In genomic region chr2:111116016-111116746, GRCh38 we compare ENCODE assay signal across 12 cellular contexts. TPM values are rescaled to one million over a fixed set of nuclear protein-coding genes. Genes with fewer than 3 reads are reported as not detected.
DNase-seq lines count a peak whose midpoint lies in the region; ATAC-seq, FAIRE-seq and TF ChIP-seq lines count a peak whose summit lies in the region.
"Had no signal": no experiment of that assay in that cellular context is flagged by ENCODE, and none has a peak within 500 bp of the region (broad histone marks: within the 10 kb centered on the region; RNA-seq: fewer than 3 reads in every experiment).

No MANE protein-coding gene starts in this region.

- no peaks in the 10 kb centered on the region for H3K36me3 ChIP-seq in CD4-positive, CD25-positive, alpha-beta regulatory T cell (ENCODE audit: control insufficient read depth, insufficient read depth, low read length)
- no peaks in the 10 kb centered on the region for H3K36me3 ChIP-seq in Peyer's patch
- H3K36me3 ChIP-seq: neutrophil, stomach had no signal

- H3K27ac Mint-ChIP-seq in CD4-positive, CD25-positive, alpha-beta regulatory T cell, result peak overlapping the region in 1 of 3 donors; percentile 61
- peak overlapping the region; percentile 1 to 81 for H3K27ac Mint-ChIP-seq in activated naive CD4-positive, alpha-beta T cell treated with anti-CD3 and anti-CD28 coated beads, Interleukin-2, amount 50 U/mL, for 72 hours

- no peaks in the 10 kb centered on the region for H3K9me3 ChIP-seq in CD4-positive, CD25-positive, alpha-beta regulatory T cell (ENCODE audit: control insufficient read depth in 2 of 2, low read length in 2 of 2)
- no peaks in the 10 kb centered on the region for H3K9me3 ChIP-seq in Peyer's patch
- H3K9me3 ChIP-seq: neutrophil, stomach had no signal

- no peak for TF ChIP-seq CTCF in Peyer's patch (IDR thresholded peaks at IDR 0.05)

- peaks cover 8 to 37% (median 19%) of the 10 kb centered on the region in 4 donors for H3K4me1 Mint-ChIP-seq in CD4-positive, CD25-positive, alpha-beta regulatory T cell

- peak; percentile 88 for FAIRE-seq in GM12892 (lab: Jason Lieb, UNC)
- FAIRE-seq: endometrium had no signal

- ATAC-seq in CD4-positive, CD25-positive, alpha-beta regulatory T cell (ENCODE audit: low read depth in 2 of 2), result no peak
- ATAC-seq in HG02884 (IDR thresholded peaks at IDR 0.05; ENCODE audit: unreplicated experiment) (peak; percentile 40), left lobe of liver (no peak)
- ATAC-seq in activated naive CD4-positive, alpha-beta T cell treated with anti-CD3 and anti-CD28 coated beads, Interleukin-2, amount 50 U/mL, for 72 hours, result peak; percentile 36 to 50

- peaks cover 49% of the 10 kb centered on the region for H3K27me3 ChIP-seq in CD4-positive, CD25-positive, alpha-beta regulatory T cell (ENCODE audit: control insufficient read depth, insufficient read depth, low read length)
- H3K27me3 ChIP-seq in Peyer's patch, result peaks cover 0 to 4% of the 10 kb centered on the region in 2 donors

- no peak overlapping the region for H3K4me3 ChIP-seq in CD4-positive, CD25-positive, alpha-beta regulatory T cell (ENCODE audit: low read depth, low read length)
- no peak overlapping the region for H3K4me3 ChIP-seq in Peyer's patch

- H3K4me1 ChIP-seq in CD4-positive, CD25-positive, alpha-beta regulatory T cell (ENCODE audit: control insufficient read depth, insufficient read depth, low read length, poor library complexity, severe bottlenecking), result peaks cover 41% of the 10 kb centered on the region
- peaks cover 10 to 37% (median 29%) of the 10 kb centered on the region in 4 donors for H3K4me1 ChIP-seq in Peyer's patch

- H3K27ac ChIP-seq in CD4-positive, CD25-positive, alpha-beta regulatory T cell (ENCODE audit: insufficient read depth, low read length, poor library complexity, severe bottlenecking), result no peak overlapping the region
- no peak overlapping the region for H3K27ac ChIP-seq in Peyer's patch
- H3K27ac ChIP-seq: C4-2B, neutrophil, stomach had no signal

- H3K4me3 Mint-ChIP-seq in CD4-positive, CD25-positive, alpha-beta regulatory T cell, result peak overlapping the region in 2 of 4 donors; percentile 52 to 93

- peaks cover 0 to 2% (median 0%) of the 10 kb centered on the region in 7 donors for H3K9me3 Mint-ChIP-seq in CD4-positive, CD25-positive, alpha-beta regulatory T cell
- no peaks in the 10 kb centered on the region for H3K9me3 Mint-ChIP-seq in activated naive CD4-positive, alpha-beta T cell treated with anti-CD3 and anti-CD28 coated beads, Interleukin-2, amount 50 U/mL, for 72 hours

- TF ChIP-seq POLR2A in GM12892 (IDR thresholded peaks at IDR 0.05; ENCODE audit: low read depth, low read length) (no peak), Peyer's patch (IDR thresholded peaks at IDR 0.05) (no peak)

- DNase-seq in CD4-positive, CD25-positive, alpha-beta regulatory T cell, result peak in 2 of 3 donors; percentile 8 to 26
- DNase-seq in GM12892 (ENCODE audit: insufficient read length) (no peak), SHP77 treated with DMSO at 0.1 percent for 48 hours (lab: John Stamatoyannopoulos, UW) (no peak), Peyer's patch (no peak), DMS79 (lab: John Stamatoyannopoulos, UW) (no peak), left lobe of liver (ENCODE audit: low spot score) (no peak)
- DNase-seq in activated naive CD4-positive, alpha-beta T cell treated with anti-CD3 and anti-CD28 coated beads, Interleukin-2, amount 50 U/mL, for 72 hours (ENCODE audit: low spot score in 2 of 2), result peak in 1 of 2 donors; percentile 33

- H3K27me3 Mint-ChIP-seq in CD4-positive, CD25-positive, alpha-beta regulatory T cell, result peaks cover 75% of the 10 kb centered on the region

- H3K36me3 Mint-ChIP-seq in CD4-positive, CD25-positive, alpha-beta regulatory T cell, result no peaks in the 10 kb centered on the region
- peaks cover 0 to 4% of the 10 kb centered on the region in 2 donors for H3K36me3 Mint-ChIP-seq in activated naive CD4-positive, alpha-beta T cell treated with anti-CD3 and anti-CD28 coated beads, Interleukin-2, amount 50 U/mL, for 72 hours

RNA-seq across cellular contexts. Expression of gene BCL2L11, which starts 4.5 kb away (rescaled TPM):
- total RNA-seq in CD4-positive, CD25-positive, alpha-beta regulatory T cell, result 96.0 TPM
- 10 to 100 TPM; 18.0 to 35.2 (median 28.0) TPM for polyA plus RNA-seq in CD4-positive, CD25-positive, alpha-beta regulatory T cell
- polyA plus RNA-seq in GM12892 (2012; ENCODE audit: missing spikeins), result 5.5 TPM
- 10 to 100 TPM; 11.0 to 40.2 TPM for total RNA-seq in activated naive CD4-positive, alpha-beta T cell treated with anti-CD3 and anti-CD28 coated beads, Interleukin-2, amount 50 U/mL, for 72 hours
- 10 to 100 TPM; 35.9 to 98.1 (median 62.2) TPM for total RNA-seq in Peyer's patch
- total RNA-seq in left lobe of liver, result 9.1 TPM

Comparison
In these comparisons a context has a peak if more than half of its experiments do, and no peak if none do; other contexts are left out.
1. ATAC-seq: peak in HG02884 (single experiment) and activated naive CD4-positive, alpha-beta T cell treated with anti-CD3 and anti-CD28 coated beads, Interleukin-2, amount 50 U/mL, for 72 hours (2 of 2); none in CD4-positive, CD25-positive, alpha-beta regulatory T cell (0 of 2) and left lobe of liver (single experiment).
2. DNase-seq: peak in CD4-positive, CD25-positive, alpha-beta regulatory T cell (2 of 3); none in GM12892 (single experiment), SHP77 treated with DMSO at 0.1 percent for 48 hours (single experiment), Peyer's patch (0 of 3), DMS79 (single experiment) and left lobe of liver (single experiment).